ENCODE assay signal across 8 cellular contexts in genomic region chr7:100119075-100119700, GRCh38. TPM values are rescaled to one million over a fixed set of nuclear protein-coding genes. Genes with fewer than 3 reads are reported as not detected.
A peak's percentile ranks its signal among the peaks of the same experiment; 100 is the strongest.
DNase-seq lines count a peak whose midpoint lies in the region; ATAC-seq and TF ChIP-seq lines count a peak whose summit lies in the region.

Gene CNPY4, plus strand, starts transcription at chr7:100119634. Its CDS starts 111 bp downstream, at chr7:100119745.
Gene TAF6, minus strand, starts transcription at chr7:100119358. Its CDS starts 5,149 bp downstream, at chr7:100114209.

- peak within 1 kb of the TSS; percentile 90 for H3K27ac Mint-ChIP-seq in activated T-helper 2 cell treated with anti-CD3 and anti-CD28 coated beads, Interferon-gamma antibody, Interleukin-2, Interleukin-4, amounts not matched to agents 10 μg/mL and 5 μg/mL and 100 μg/mL, durations not matched to agents 14 hours and 24 hours and 36 hours
- H3K27ac Mint-ChIP-seq in nephron: peak within 1 kb of the TSS; percentile 99 to 100 (median 100)

- TF ChIP-seq CTCF in Loucy (conservative IDR thresholded peaks at IDR 0.05; ENCODE audit: low read length) (no peak), RWPE2 (IDR thresholded peaks at IDR 0.05; ENCODE audit: poor library complexity, severe bottlenecking) (no peak), nephron (IDR thresholded peaks at IDR 0.05; ENCODE audit: unreplicated experiment in 3 of 3) (no peak)

- H3K36me3 Mint-ChIP-seq in activated T-helper 2 cell treated with anti-CD3 and anti-CD28 coated beads, Interferon-gamma antibody, Interleukin-2, Interleukin-4, amounts not matched to agents 10 μg/mL and 5 μg/mL and 100 μg/mL, durations not matched to agents 14 hours and 24 hours and 36 hours (ENCODE audit: low read depth): peaks cover 26% of the 10 kb centered on the region
- peaks cover 13% of the 10 kb centered on the region for H3K36me3 Mint-ChIP-seq in nephron (ENCODE audit: low read depth)

- H3K4me1 ChIP-seq in Loucy (ENCODE audit: insufficient read depth, low read length, poor library complexity, severe bottlenecking) (peaks cover 14% of the 10 kb centered on the region), RWPE2 (ENCODE audit: insufficient read depth, poor library complexity, severe bottlenecking) (no peaks in the 10 kb centered on the region)

- peak; percentile 77 for ATAC-seq in RWPE2 (ENCODE audit: low read depth)
- peak; percentile 72 for ATAC-seq in stimulated activated naive CD8-positive, alpha-beta T cell treated with anti-CD3 and anti-CD28 coated beads, Interleukin-15, Interleukin-2, amounts not matched to agents 100 U/mL and 50 U/mL, for 24 hours

- H3K4me2 ChIP-seq in Loucy (ENCODE audit: low read depth, low read length, poor library complexity, severe bottlenecking): peak within 1 kb of the TSS; percentile 91

- no peaks in the 10 kb centered on the region for H3F3A ChIP-seq in Loucy (ENCODE audit: low read depth)

- peaks cover 25% of the 10 kb centered on the region for H3K79me2 ChIP-seq in Loucy (ENCODE audit: insufficient read depth, low read length)

- intact Hi-C loops in activated T-helper 2 cell treated with anti-CD3 and anti-CD28 coated beads, Interferon-gamma antibody, Interleukin-2, Interleukin-4, amounts not matched to agents 10 μg/mL and 5 μg/mL and 100 μg/mL, durations not matched to agents 14 hours and 24 hours and 36 hours (cut with micrococcal nuclease): loop anchor here (1.0 kb wide), 1 partner anchor 8 kb away; no protein-coding TSS in a partner anchor

- H3K27ac ChIP-seq in RWPE2 (ENCODE audit: poor library complexity, severe bottlenecking): peak within 1 kb of the TSS; percentile 47

- DNase-seq in EL: peak; percentile 94
- peak; percentile 72 for DNase-seq in GOT3 (lab: John Stamatoyannopoulos, UW)
- peak; percentile 94 for DNase-seq in RWPE2 (ENCODE audit: low spot score)
- peak; percentile 91 for DNase-seq in activated T-helper 2 cell treated with anti-CD3 and anti-CD28 coated beads, Interferon-gamma antibody, Interleukin-2, Interleukin-4, amounts not matched to agents 10 μg/mL and 5 μg/mL and 100 μg/mL, durations not matched to agents 14 hours and 24 hours and 36 hours (ENCODE audit: low spot score)
- DNase-seq in fibroblast of peridontal ligament (ENCODE audit: extremely low read depth): peak; percentile 97
- DNase-seq in stimulated activated naive CD8-positive, alpha-beta T cell treated with anti-CD3 and anti-CD28 coated beads, Interleukin-15, Interleukin-2, amounts not matched to agents 100 U/mL and 50 U/mL, for 24 hours: peak; percentile 95

- H3K9me2 ChIP-seq in Loucy (replicated peaks; ENCODE audit: low read depth, low read length): no peaks in the 10 kb centered on the region

- H3K4me1 Mint-ChIP-seq in activated T-helper 2 cell treated with anti-CD3 and anti-CD28 coated beads, Interferon-gamma antibody, Interleukin-2, Interleukin-4, amounts not matched to agents 10 μg/mL and 5 μg/mL and 100 μg/mL, durations not matched to agents 14 hours and 24 hours and 36 hours (ENCODE audit: low read depth): peaks cover 12% of the 10 kb centered on the region
- H3K4me1 Mint-ChIP-seq in nephron: peaks cover 20% of the 10 kb centered on the region

- H4K20me1 ChIP-seq in Loucy (ENCODE audit: insufficient read depth, low read length, poor library complexity, severe bottlenecking): peaks cover 4% of the 10 kb centered on the region

- H2AFZ ChIP-seq in Loucy (ENCODE audit: low read length): peak within 1 kb of the TSS; percentile 78

- H3K9me3 ChIP-seq in Loucy (ENCODE audit: insufficient read depth, low read depth, low read length): no peaks in the 10 kb centered on the region
- no peaks in the 10 kb centered on the region for H3K9me3 ChIP-seq in RWPE2 (ENCODE audit: severe bottlenecking)

- H3K4me3 Mint-ChIP-seq in activated T-helper 2 cell treated with anti-CD3 and anti-CD28 coated beads, Interferon-gamma antibody, Interleukin-2, Interleukin-4, amounts not matched to agents 10 μg/mL and 5 μg/mL and 100 μg/mL, durations not matched to agents 14 hours and 24 hours and 36 hours (ENCODE audit: low read depth): peak within 1 kb of the TSS; percentile 97
- H3K4me3 Mint-ChIP-seq in nephron: peak within 1 kb of the TSS; percentile 93 to 99 (median 96)

- H3K27me3 Mint-ChIP-seq in activated T-helper 2 cell treated with anti-CD3 and anti-CD28 coated beads, Interferon-gamma antibody, Interleukin-2, Interleukin-4, amounts not matched to agents 10 μg/mL and 5 μg/mL and 100 μg/mL, durations not matched to agents 14 hours and 24 hours and 36 hours (ENCODE audit: low read depth): no peaks in the 10 kb centered on the region
- H3K27me3 Mint-ChIP-seq in nephron (ENCODE audit: low read depth): no peaks in the 10 kb centered on the region

- no peaks in the 10 kb centered on the region for H3K9me3 Mint-ChIP-seq in activated T-helper 2 cell treated with anti-CD3 and anti-CD28 coated beads, Interferon-gamma antibody, Interleukin-2, Interleukin-4, amounts not matched to agents 10 μg/mL and 5 μg/mL and 100 μg/mL, durations not matched to agents 14 hours and 24 hours and 36 hours
- no peaks in the 10 kb centered on the region for H3K9me3 Mint-ChIP-seq in nephron

- H3K36me3 ChIP-seq in Loucy (ENCODE audit: insufficient read depth, low read length) (no peaks in the 10 kb centered on the region), RWPE2 (ENCODE audit: low read depth) (peaks cover 1% of the 10 kb centered on the region)

- H3K9ac ChIP-seq in Loucy (ENCODE audit: low read depth, low read length, poor library complexity, severe bottlenecking): peak within 1 kb of the TSS; percentile 91

- H3K4me3 ChIP-seq in Loucy (ENCODE audit: low read length, poor library complexity, severe bottlenecking): peak within 1 kb of the TSS; percentile 99
- peak within 1 kb of the TSS; percentile 79 for H3K4me3 ChIP-seq in RWPE2 (ENCODE audit: severe bottlenecking)

- H3K27me3 ChIP-seq in Loucy (ENCODE audit: insufficient read depth, low read length, poor library complexity, severe bottlenecking) (no peaks in the 10 kb centered on the region), RWPE2 (ENCODE audit: insufficient read depth, poor library complexity, severe bottlenecking) (no peaks in the 10 kb centered on the region)

RNA-seq across cellular contexts. Expression of gene CNPY4, which starts in this region (rescaled TPM):
- 17.0 and 19.1 TPM in 2 replicates for total RNA-seq in activated T-helper 2 cell treated with anti-CD3 and anti-CD28 coated beads, Interferon-gamma antibody, Interleukin-2, Interleukin-4, amounts not matched to agents 10 μg/mL and 5 μg/mL and 100 μg/mL, durations not matched to agents 14 hours and 24 hours and 36 hours

RNA-seq across cellular contexts. Expression of gene TAF6, which starts in this region (rescaled TPM):
- 68.1 and 76.9 TPM in 2 replicates for total RNA-seq in activated T-helper 2 cell treated with anti-CD3 and anti-CD28 coated beads, Interferon-gamma antibody, Interleukin-2, Interleukin-4, amounts not matched to agents 10 μg/mL and 5 μg/mL and 100 μg/mL, durations not matched to agents 14 hours and 24 hours and 36 hours

Comparison
In these comparisons a context has a peak if more than half of its experiments do, and no peak if none do; other contexts are left out.
1. Peak in every context shown above with its lines: DNase-seq, ATAC-seq, H3K4me3 ChIP-seq and H3K27ac ChIP-seq.